Comparison of ENCODE assay signal across 1 cellular context in the genomic region with DNA sequence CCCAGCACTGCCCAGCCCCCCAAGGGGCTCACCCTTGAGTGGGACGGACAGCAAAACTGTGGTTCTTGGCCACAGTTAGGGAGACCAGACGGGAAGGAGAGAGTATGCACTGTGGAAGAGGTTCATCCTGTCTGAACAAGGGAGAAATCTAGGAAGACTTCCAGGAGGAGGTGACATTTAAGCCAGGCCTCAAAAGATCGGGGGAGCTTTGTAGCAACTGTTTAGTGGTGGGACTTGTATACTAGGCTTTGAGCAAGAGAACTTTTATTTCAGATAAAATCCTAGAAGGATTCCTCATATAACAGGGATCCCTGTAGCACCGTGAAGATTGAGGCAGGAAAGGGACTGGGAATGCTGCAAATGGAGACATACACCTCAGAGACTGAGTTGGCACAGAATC.
TF ChIP-seq lines count a peak whose summit lies in the region.

No MANE protein-coding gene starts in this region.

TF ChIP-seq in SK-N-SH treated with all-trans-retinoic acid at 6 μM for 48 hours, 23 proteins besides CTCF, POLR2A, EP300 and RAD21 (continued from another document):
- TF ChIP-seq, protein P1, sequence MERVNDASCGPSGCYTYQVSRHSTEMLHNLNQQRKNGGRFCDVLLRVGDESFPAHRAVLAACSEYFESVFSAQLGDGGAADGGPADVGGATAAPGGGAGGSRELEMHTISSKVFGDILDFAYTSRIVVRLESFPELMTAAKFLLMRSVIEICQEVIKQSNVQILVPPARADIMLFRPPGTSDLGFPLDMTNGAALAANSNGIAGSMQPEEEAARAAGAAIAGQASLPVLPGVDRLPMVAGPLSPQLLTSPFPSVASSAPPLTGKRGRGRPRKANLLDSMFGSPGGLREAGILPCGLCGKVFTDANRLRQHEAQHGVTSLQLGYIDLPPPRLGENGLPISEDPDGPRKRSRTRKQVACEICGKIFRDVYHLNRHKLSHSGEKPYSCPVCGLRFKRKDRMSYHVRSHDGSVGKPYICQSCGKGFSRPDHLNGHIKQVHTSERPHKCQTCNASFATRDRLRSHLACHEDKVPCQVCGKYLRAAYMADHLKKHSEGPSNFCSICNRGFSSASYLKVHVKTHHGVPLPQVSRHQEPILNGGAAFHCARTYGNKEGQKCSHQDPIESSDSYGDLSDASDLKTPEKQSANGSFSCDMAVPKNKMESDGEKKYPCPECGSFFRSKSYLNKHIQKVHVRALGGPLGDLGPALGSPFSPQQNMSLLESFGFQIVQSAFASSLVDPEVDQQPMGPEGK (CRISPR knock-in tag; IDR thresholded peaks at IDR 0.05; ENCODE audit: borderline replicate concordance) = no peak
- TF ChIP-seq BACH2 (CRISPR knock-in tag; IDR thresholded peaks at IDR 0.05; ENCODE audit: borderline replicate concordance) (no peak), ESRRG (CRISPR knock-in tag; IDR thresholded peaks at IDR 0.05) (no peak), RARB (CRISPR knock-in tag; IDR thresholded peaks at IDR 0.05) (no peak), ZNF70 (CRISPR knock-in tag; IDR thresholded peaks at IDR 0.05) (no peak), ZNF565 (CRISPR knock-in tag; conservative IDR thresholded peaks at IDR 0.05; ENCODE audit: low read depth) (no peak), ISL1 (CRISPR knock-in tag; IDR thresholded peaks at IDR 0.05) (no peak), PPARA (CRISPR knock-in tag; IDR thresholded peaks at IDR 0.05; ENCODE audit: borderline replicate concordance) (no peak), CSDC2 (CRISPR knock-in tag; IDR thresholded peaks at IDR 0.05) (no peak), OSR1 (CRISPR knock-in tag; IDR thresholded peaks at IDR 0.05) (no peak), ARNTL (CRISPR knock-in tag; IDR thresholded peaks at IDR 0.05; ENCODE audit: borderline replicate concordance, low read depth) (no peak)
- TF ChIP-seq, protein P2, sequence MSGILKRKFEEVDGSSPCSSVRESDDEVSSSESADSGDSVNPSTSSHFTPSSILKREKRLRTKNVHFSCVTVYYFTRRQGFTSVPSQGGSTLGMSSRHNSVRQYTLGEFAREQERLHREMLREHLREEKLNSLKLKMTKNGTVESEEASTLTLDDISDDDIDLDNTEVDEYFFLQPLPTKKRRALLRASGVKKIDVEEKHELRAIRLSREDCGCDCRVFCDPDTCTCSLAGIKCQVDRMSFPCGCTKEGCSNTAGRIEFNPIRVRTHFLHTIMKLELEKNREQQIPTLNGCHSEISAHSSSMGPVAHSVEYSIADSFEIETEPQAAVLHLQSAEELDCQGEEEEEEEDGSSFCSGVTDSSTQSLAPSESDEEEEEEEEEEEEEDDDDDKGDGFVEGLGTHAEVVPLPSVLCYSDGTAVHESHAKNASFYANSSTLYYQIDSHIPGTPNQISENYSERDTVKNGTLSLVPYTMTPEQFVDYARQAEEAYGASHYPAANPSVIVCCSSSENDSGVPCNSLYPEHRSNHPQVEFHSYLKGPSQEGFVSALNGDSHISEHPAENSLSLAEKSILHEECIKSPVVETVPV (CRISPR knock-in tag; IDR thresholded peaks at IDR 0.05) = no peak
- TF ChIP-seq, protein P3, sequence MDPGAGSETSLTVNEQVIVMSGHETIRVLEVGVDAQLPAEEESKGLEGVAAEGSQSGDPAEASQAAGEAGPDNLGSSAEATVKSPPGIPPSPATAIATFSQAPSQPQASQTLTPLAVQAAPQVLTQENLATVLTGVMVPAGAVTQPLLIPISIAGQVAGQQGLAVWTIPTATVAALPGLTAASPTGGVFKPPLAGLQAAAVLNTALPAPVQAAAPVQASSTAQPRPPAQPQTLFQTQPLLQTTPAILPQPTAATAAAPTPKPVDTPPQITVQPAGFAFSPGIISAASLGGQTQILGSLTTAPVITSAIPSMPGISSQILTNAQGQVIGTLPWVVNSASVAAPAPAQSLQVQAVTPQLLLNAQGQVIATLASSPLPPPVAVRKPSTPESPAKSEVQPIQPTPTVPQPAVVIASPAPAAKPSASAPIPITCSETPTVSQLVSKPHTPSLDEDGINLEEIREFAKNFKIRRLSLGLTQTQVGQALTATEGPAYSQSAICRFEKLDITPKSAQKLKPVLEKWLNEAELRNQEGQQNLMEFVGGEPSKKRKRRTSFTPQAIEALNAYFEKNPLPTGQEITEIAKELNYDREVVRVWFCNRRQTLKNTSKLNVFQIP (CRISPR knock-in tag; IDR thresholded peaks at IDR 0.05; ENCODE audit: borderline replicate concordance, low read depth) = no peak
- TF ChIP-seq, protein P4, sequence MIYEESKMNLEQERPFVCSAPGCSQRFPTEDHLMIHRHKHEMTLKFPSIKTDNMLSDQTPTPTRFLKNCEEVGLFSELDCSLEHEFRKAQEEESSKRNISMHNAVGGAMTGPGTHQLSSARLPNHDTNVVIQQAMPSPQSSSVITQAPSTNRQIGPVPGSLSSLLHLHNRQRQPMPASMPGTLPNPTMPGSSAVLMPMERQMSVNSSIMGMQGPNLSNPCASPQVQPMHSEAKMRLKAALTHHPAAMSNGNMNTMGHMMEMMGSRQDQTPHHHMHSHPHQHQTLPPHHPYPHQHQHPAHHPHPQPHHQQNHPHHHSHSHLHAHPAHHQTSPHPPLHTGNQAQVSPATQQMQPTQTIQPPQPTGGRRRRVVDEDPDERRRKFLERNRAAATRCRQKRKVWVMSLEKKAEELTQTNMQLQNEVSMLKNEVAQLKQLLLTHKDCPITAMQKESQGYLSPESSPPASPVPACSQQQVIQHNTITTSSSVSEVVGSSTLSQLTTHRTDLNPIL (CRISPR knock-in tag; IDR thresholded peaks at IDR 0.05; ENCODE audit: low read depth) = no peak
